ENCODE assay signal across 10 cellular contexts in genomic region chr17:40557531-40558299, GRCh38. TPM values are rescaled to one million over a fixed set of nuclear protein-coding genes. Genes with fewer than 3 reads are reported as not detected.
DNase-seq lines count a peak whose midpoint lies in the region; ATAC-seq and TF ChIP-seq lines count a peak whose summit lies in the region.
"Had no signal": no experiment of that assay in that cellular context is flagged by ENCODE, and none has a peak within 500 bp of the region (broad histone marks: within the 10 kb centered on the region; RNA-seq: fewer than 3 reads in every experiment).

No MANE protein-coding gene starts in this region.

- intact Hi-C loops in CD8-positive, alpha-beta T cell (cut with DNase I, micrococcal nuclease): loop anchor here in 1 of 2 experiments (10.0 kb wide), 1 partner anchor 167 kb away; no protein-coding TSS in a partner anchor
- intact Hi-C loops in sciatic nerve (cut with DNase I): loop anchor here (10.0 kb wide), 2 partner anchors 123 to 253 kb away; partner anchors contain the start of gene RARA

- peaks cover 95% of the 10 kb centered on the region for H3K36me3 Mint-ChIP-seq in CD8-positive, alpha-beta T cell
- H3K36me3 Mint-ChIP-seq in T-cell: peaks cover 79% of the 10 kb centered on the region

- H3K4me1 Mint-ChIP-seq in CD8-positive, alpha-beta T cell (ENCODE audit: low read depth): peaks cover 95% of the 10 kb centered on the region
- H3K4me1 Mint-ChIP-seq in T-cell: peaks cover 95 to 98% (median 97%) of the 10 kb centered on the region in 3 donors

- no peaks in the 10 kb centered on the region for H3K9me3 Mint-ChIP-seq in CD8-positive, alpha-beta T cell
- no peaks in the 10 kb centered on the region for H3K9me3 Mint-ChIP-seq in T-cell
- H3K9me3 Mint-ChIP-seq: neural crest cell had no signal

- TF ChIP-seq CTCF in CD8-positive, alpha-beta T cell (IDR thresholded peaks at IDR 0.05): no peak

- H3K4me3 ChIP-seq in CD8-positive, alpha-beta T cell (ENCODE audit: low read depth, low read length): no peak overlapping the region

- CTCF ChIA-PET in CD8-positive, alpha-beta T cell (lab: Charles Lee): interaction anchor here (1.3 to 26.4 kb wide), 9 partner anchors 7 to 203 kb away, joined by 3 to 638 read pairs (median 32); no protein-coding TSS in a partner anchor
- CTCF ChIA-PET in T-cell (lab: Charles Lee): interaction anchor here (0.6 to 3.3 kb wide), 6 partner anchors 23 to 158 kb away, joined by 4 to 54 read pairs (median 4); partner anchors contain the start of gene TOP2A (in 1 of the 2)

- peaks cover 78% of the 10 kb centered on the region for H3K4me1 ChIP-seq in CD8-positive, alpha-beta T cell (ENCODE audit: insufficient read depth, low read length)

- H3K4me3 Mint-ChIP-seq in CD8-positive, alpha-beta T cell: peak overlapping the region; percentile 86
- H3K4me3 Mint-ChIP-seq in T-cell: peak overlapping the region; percentile 25 to 99 (median 52)
- H3K4me3 Mint-ChIP-seq: neural crest cell had no signal

- peak in 1 of 7 experiments; percentile 50 for DNase-seq in CD8-positive, alpha-beta T cell
- peak in 3 of 34 experiments; percentile 14 to 36 (median 23) for DNase-seq in T-cell
- peak; percentile 36 for DNase-seq in fibroblast of the conjunctiva (ENCODE audit: low read depth)
- peak; percentile 43 for DNase-seq in sciatic nerve (ENCODE audit: low spot score)
- DNase-seq in LoVo (ENCODE audit: low spot score): no peak
- no peak for DNase-seq in NCI-H2081 (lab: John Stamatoyannopoulos, UW)
- DNase-seq: NCI-H748 treated with DMSO at 0.1 percent for 48 hours had no signal

- peak overlapping the region; percentile 14 for H3K27ac ChIP-seq in CD8-positive, alpha-beta T cell (ENCODE audit: low read depth, low read length)

- H3K27me3 ChIP-seq in CD8-positive, alpha-beta T cell (ENCODE audit: insufficient read depth, low read length): no peaks in the 10 kb centered on the region

- H3K9me3 ChIP-seq in CD8-positive, alpha-beta T cell (ENCODE audit: low read length): no peaks in the 10 kb centered on the region

- peak overlapping the region; percentile 94 for H3K27ac Mint-ChIP-seq in CD8-positive, alpha-beta T cell
- H3K27ac Mint-ChIP-seq in T-cell: peak overlapping the region; percentile 87 to 100

- no peak for ATAC-seq in CD8-positive, alpha-beta T cell
- ATAC-seq in T-cell (replicated peaks in 1 of 4): no peak
- no peak for ATAC-seq in sciatic nerve
- ATAC-seq in GM21723 (IDR thresholded peaks at IDR 0.05; ENCODE audit: unreplicated experiment): no peak
- no peak for ATAC-seq in GM21786 (IDR thresholded peaks at IDR 0.05; ENCODE audit: unreplicated experiment)

- POLR2A ChIA-PET in CD8-positive, alpha-beta T cell (lab: Charles Lee): interaction anchor here (0.9 to 23.6 kb wide), 8 partner anchors 11 to 145 kb away, joined by 3 to 755 read pairs (median 6); no protein-coding TSS in a partner anchor
- POLR2A ChIA-PET in T-cell (lab: Charles Lee): interaction anchor here in 1 of 2 donors (0.5 to 1.6 kb wide), 5 partner anchors 57 to 234 kb away, joined by 4 to 14 read pairs (median 8); no protein-coding TSS in a partner anchor

- peaks cover 92% of the 10 kb centered on the region for H3K36me3 ChIP-seq in CD8-positive, alpha-beta T cell (ENCODE audit: insufficient read depth, low read length)

- H3K27me3 Mint-ChIP-seq in CD8-positive, alpha-beta T cell (ENCODE audit: low read depth): no peaks in the 10 kb centered on the region
- no peaks in the 10 kb centered on the region for H3K27me3 Mint-ChIP-seq in T-cell

RNA-seq across cellular contexts. Expression of gene CCR7, which starts 7.6 kb away (rescaled TPM):
- total RNA-seq in CD8-positive, alpha-beta T cell: 100 to 1,000 TPM; 196 to 199 TPM
- total RNA-seq in T-cell: 100 to 1,000 TPM; 173 to 438 (median 340) TPM
- total RNA-seq in sciatic nerve: 1.4 TPM

RNA-seq across cellular contexts. Expression of gene TNS4, which starts 56.3 kb away (rescaled TPM):
- 1 to 10 TPM; 1.9 to 2.9 TPM for total RNA-seq in CD8-positive, alpha-beta T cell
- 1 to 10 TPM in 2 of 5 donors, under 1 TPM in 3; 0.55 to 3.7 (median 0.66) TPM for total RNA-seq in T-cell
- total RNA-seq in sciatic nerve: 0.36 TPM
- total RNA-seq: neural crest cell had no signal

Comparison
In these comparisons a context has a peak if more than half of its experiments do, and no peak if none do; other contexts are left out.
1. DNase-seq: peak in fibroblast of the conjunctiva (single experiment) and sciatic nerve (single experiment); none in LoVo (single experiment) and NCI-H2081 (0 of 2).
2. RNA of gene CCR7, which starts 7.6 kb away (total RNA-seq): 173 to 438 TPM in T-cell and 196 to 199 TPM in CD8-positive, alpha-beta T cell; 1.4 TPM in sciatic nerve (single experiment); every median in the first group is over 10 times any median in the second.